Comparison of ENCODE assay signal across 23 cellular contexts in the genomic region with DNA sequence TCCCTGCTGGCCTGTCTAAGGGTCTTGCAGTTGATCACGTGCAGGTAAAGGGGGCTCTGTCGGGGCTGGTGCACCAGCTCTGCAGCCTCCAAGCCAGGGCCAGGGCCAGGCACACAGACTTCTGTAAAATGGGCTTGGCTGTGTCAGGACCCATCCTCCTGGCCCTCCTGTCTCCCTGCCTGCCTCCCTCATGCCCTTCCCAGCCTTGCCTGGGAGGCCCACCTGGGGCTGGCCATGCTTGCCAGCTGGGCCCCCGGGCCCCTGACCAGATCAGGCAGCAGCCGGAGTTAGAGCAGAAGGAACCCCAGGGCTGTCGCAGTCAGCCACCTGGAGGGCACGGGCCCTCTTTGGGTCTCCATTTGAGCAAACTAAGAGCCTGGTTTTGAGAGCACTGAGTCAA.
"Had no signal": no experiment of that assay in that cellular context is flagged by ENCODE, and none has a peak within 500 bp of the region (broad histone marks: within the 10 kb centered on the region; RNA-seq: fewer than 3 reads in every experiment).

No MANE protein-coding gene starts in this region.

- H3K27me3 Mint-ChIP-seq: naive B cell had no signal

- H3K36me3 ChIP-seq: colonic mucosa, left lung, right atrium auricular region, uterus had no signal

- H3K4me3 ChIP-seq: colonic mucosa, esophagus squamous epithelium, left lung, right atrium auricular region, uterus had no signal

- FAIRE-seq: keratinocyte, small intestine had no signal

- DNase-seq: activated CD4-positive, alpha-beta T cell treated with anti-CD3 and anti-CD28 coated beads, Interleukin-2, amount 50 U/mL, for 48 hours; activated CD4-positive, CD25-positive, alpha-beta regulatory T cell treated with anti-CD3 and anti-CD28 coated beads, Interleukin-2, amount 50 U/mL, for 72 hours; activated CD8-positive, alpha-beta memory T cell treated with anti-CD3 and anti-CD28 coated beads, Interleukin-2, amount 50 U/mL, for 4 hours; activated naive CD4-positive, alpha-beta T cell treated with anti-CD3 and anti-CD28 coated beads, Interleukin-2, amount 50 U/mL, for 16 hours; caudate nucleus; colonic mucosa; esophagus squamous epithelium; hippocampal formation; left lung; mammary epithelial cell; naive B cell; small intestine; stimulated activated CD4-positive, alpha-beta T cell treated with anti-CD3 and anti-CD28 coated beads, Interleukin-4, amount 100 ng/mL, for 24 hours; stimulated activated naive CD4-positive, alpha-beta T cell treated with Interleukin-2 at 50 U/mL for 16 hours; substantia nigra; SW 1271; T-helper 9 cell; uterus had no signal

- ATAC-seq: left lung had no signal

- H3K9me3 Mint-ChIP-seq: naive B cell had no signal

- H3K27ac Mint-ChIP-seq: progenitor cell of endocrine pancreas had no signal

- H3K9me3 ChIP-seq: colonic mucosa, esophagus squamous epithelium, left lung, neutrophil, right atrium auricular region, tibial nerve, uterus had no signal

- H3K27me3 ChIP-seq: colonic mucosa, esophagus squamous epithelium, left lung, right atrium auricular region, tibial nerve, uterus had no signal

- H3K27ac ChIP-seq: colonic mucosa, esophagus squamous epithelium, left lung, neutrophil, right atrium auricular region, uterus had no signal

- H3K36me3 Mint-ChIP-seq: naive B cell had no signal
